ENCODE assay signal across 6 cellular contexts in the genomic region with DNA sequence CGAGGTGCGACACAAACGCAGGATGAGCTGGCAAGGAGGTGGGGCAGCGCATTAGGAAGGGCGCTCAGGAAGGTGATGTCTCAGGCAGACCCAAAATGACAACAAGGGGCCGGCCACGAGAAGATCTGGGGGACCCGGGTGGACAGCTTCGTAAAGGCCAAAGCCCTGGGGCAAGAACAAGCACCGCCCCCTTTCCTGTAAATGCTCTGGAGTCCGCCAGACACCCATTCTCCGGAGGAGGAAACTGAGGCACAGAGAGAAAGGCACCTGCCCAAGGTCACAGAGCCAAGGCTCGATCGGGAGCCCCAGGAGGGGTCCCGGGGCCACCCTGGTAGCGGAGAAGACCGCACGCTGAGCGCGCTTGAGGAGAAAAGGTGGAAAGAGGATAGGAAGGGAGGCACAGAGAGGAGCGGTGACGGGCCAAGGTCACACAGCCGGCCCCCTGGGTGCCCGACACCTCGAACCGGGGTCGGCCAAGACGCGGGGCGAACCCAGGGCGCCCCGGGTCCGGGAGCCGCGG.
A peak's percentile ranks its signal among the peaks of the same experiment; 100 is the strongest.
DNase-seq lines count a peak whose midpoint lies in the region; ATAC-seq and TF ChIP-seq lines count a peak whose summit lies in the region.

No MANE protein-coding gene starts in this region.

- H3K27ac ChIP-seq in parathyroid adenoma: peak overlapping the region; percentile 94

- no peaks in the 10 kb centered on the region for H3K36me3 ChIP-seq in parathyroid adenoma (ENCODE audit: control insufficient read depth, insufficient read depth, low read length)

- H3K4me3 ChIP-seq in choroid plexus epithelial cell (ENCODE audit: low read depth, low read length) (peak overlapping the region; percentile 94), parathyroid adenoma (ENCODE audit: low read depth, low read length) (peak overlapping the region; percentile 95)

- H3K79me2 ChIP-seq in parathyroid adenoma: peaks cover 70% of the 10 kb centered on the region

- no peak for TF ChIP-seq CTCF in choroid plexus epithelial cell (conservative IDR thresholded peaks at IDR 0.05; ENCODE audit: low read depth, low read length)
- TF ChIP-seq CTCF in parathyroid adenoma (IDR thresholded peaks at IDR 0.05): no peak

- H3K27me3 ChIP-seq in parathyroid adenoma (ENCODE audit: control insufficient read depth, insufficient read depth, low read length): no peaks in the 10 kb centered on the region

- H3K4me1 ChIP-seq in parathyroid adenoma: peaks cover 11% of the 10 kb centered on the region

- peak; percentile 35 for DNase-seq in activated CD4-positive, CD25-positive, alpha-beta regulatory T cell treated with anti-CD3 and anti-CD28 coated beads, Interleukin-2, amount 50 U/mL, for 72 hours
- peak; percentile 12 for DNase-seq in choroid plexus epithelial cell (ENCODE audit: low read depth)

- H3K9me3 ChIP-seq in parathyroid adenoma (ENCODE audit: control insufficient read depth, low read length): no peaks in the 10 kb centered on the region

- peak overlapping the region; percentile 95 for H2AFZ ChIP-seq in parathyroid adenoma

- peak overlapping the region; percentile 96 for H3K9ac ChIP-seq in parathyroid adenoma

- H3K4me2 ChIP-seq in parathyroid adenoma (ENCODE audit: low read length): peak overlapping the region; percentile 84

- no peak for ATAC-seq in activated CD4-positive, CD25-positive, alpha-beta regulatory T cell treated with anti-CD3 and anti-CD28 coated beads, Interleukin-2, amount 50 U/mL, for 24 hours
- no peak for ATAC-seq in GM21528 (IDR thresholded peaks at IDR 0.05; ENCODE audit: low FRiP score, unreplicated experiment)
- no peak for ATAC-seq in HG02610 (IDR thresholded peaks at IDR 0.05; ENCODE audit: unreplicated experiment)
